1 cellular context compared by ENCODE assay signal in the genomic region with DNA sequence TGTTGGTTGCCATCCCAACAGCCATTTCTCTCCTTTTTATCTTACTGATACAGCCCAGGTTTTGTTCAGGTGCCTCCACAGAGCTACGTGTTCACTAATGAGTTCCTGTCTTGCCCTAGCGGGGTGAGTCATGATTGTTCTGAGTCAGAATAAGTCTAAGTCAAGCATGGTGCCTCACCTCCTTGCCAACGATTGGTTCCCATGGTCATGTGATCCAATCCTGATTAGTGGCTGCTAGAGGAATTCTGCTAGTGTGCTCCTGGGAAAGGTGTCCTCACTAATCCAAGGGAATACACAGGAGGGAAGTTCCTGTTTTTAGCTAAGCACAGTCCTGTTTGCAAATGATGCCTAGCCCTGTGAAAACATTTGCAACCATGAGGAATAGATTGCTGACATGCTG.
A peak's percentile ranks its signal among the peaks of the same experiment; 100 is the strongest.
TF ChIP-seq lines count a peak whose summit lies in the region.

No MANE protein-coding gene starts in this region.

TF ChIP-seq in GM12878, 131 proteins besides CTCF, POLR2A, EP300 and RAD21 (continued from another document):
- TF ChIP-seq TCF7 (IDR thresholded peaks at IDR 0.05; ENCODE audit: borderline replicate concordance) (no peak), MEF2B (IDR thresholded peaks at IDR 0.05; ENCODE audit: partially characterized antibody, poor library complexity, severe bottlenecking) (no peak), MTA2 (IDR thresholded peaks at IDR 0.05; ENCODE audit: low read depth) (0 out of 2 replicates have a peak, but pooled peaks have one; percentile 18), NFIC (IDR thresholded peaks at IDR 0.05; ENCODE audit: low read depth, low read length) (no peak), PML (IDR thresholded peaks at IDR 0.05; ENCODE audit: low read length) (no peak), USF1 (IDR thresholded peaks at IDR 0.05; ENCODE audit: borderline replicate concordance, extremely low read length, insufficient read depth, low read depth, low read length) (peak; percentile 43), ZSCAN29 (IDR thresholded peaks at IDR 0.05) (no peak), FOXK2 (IDR thresholded peaks at IDR 0.05) (no peak), NR2C2 (IDR thresholded peaks at IDR 0.05; ENCODE audit: borderline replicate concordance, control insufficient read depth, insufficient read length, low read depth) (no peak), SMAD1 (IDR thresholded peaks at IDR 0.05; ENCODE audit: low read depth, partially characterized antibody) (no peak), MAX (IDR thresholded peaks at IDR 0.05; ENCODE audit: low read depth, low read length) (no peak), SMARCA5 (IDR thresholded peaks at IDR 0.05) (no peak), CHD2 (IDR thresholded peaks at IDR 0.05; ENCODE audit: borderline replicate concordance, low read depth, low read length) (no peak), RFX5 (IDR thresholded peaks at IDR 0.05; ENCODE audit: low read depth, low read length) (no peak), RAD51 (IDR thresholded peaks at IDR 0.05) (peak; percentile 62; the same call in 1 of the 2 replicates)
- TF ChIP-seq, protein P1, sequence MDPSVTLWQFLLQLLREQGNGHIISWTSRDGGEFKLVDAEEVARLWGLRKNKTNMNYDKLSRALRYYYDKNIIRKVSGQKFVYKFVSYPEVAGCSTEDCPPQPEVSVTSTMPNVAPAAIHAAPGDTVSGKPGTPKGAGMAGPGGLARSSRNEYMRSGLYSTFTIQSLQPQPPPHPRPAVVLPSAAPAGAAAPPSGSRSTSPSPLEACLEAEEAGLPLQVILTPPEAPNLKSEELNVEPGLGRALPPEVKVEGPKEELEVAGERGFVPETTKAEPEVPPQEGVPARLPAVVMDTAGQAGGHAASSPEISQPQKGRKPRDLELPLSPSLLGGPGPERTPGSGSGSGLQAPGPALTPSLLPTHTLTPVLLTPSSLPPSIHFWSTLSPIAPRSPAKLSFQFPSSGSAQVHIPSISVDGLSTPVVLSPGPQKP (IDR thresholded peaks at IDR 0.05; ENCODE audit: low read depth, low read length): no peak
